In genomic region chr2:70893186-70893585, GRCh38 we compare ENCODE assay signal across 31 cellular contexts. TPM values are rescaled to one million over a fixed set of nuclear protein-coding genes. Genes with fewer than 3 reads are reported as not detected.
"Had no signal": no experiment of that assay in that cellular context is flagged by ENCODE, and none has a peak within 500 bp of the region (broad histone marks: within the 10 kb centered on the region; RNA-seq: fewer than 3 reads in every experiment).

No MANE protein-coding gene starts in this region.

- FAIRE-seq: endometrium, islet of Langerhans, keratinocyte had no signal

- H3K4me1 ChIP-seq: colonic mucosa had no signal

- DNase-seq: colonic mucosa; cortex of kidney; effector CD8-positive, alpha-beta T cell; effector memory CD8-positive, alpha-beta T cell; endodermal cell; erythroblast; esophagus squamous epithelium; foreskin fibroblast; foreskin melanocyte; gastrocnemius medialis; glutamatergic neuron; head of caudate nucleus; heart right ventricle; hippocampal formation; left cardiac atrium; left lung; left ventricle myocardium superior; lower lobe of right lung; mesenchymal stem cell; midbrain had no signal

- ATAC-seq: effector memory CD8-positive, alpha-beta T cell; esophagus mucosa; gastrocnemius medialis; heart right ventricle; left cardiac atrium; left lung; left ventricle myocardium superior; lower lobe of right lung had no signal

- H3K9me3 ChIP-seq: colonic mucosa, esophagus squamous epithelium, gastrocnemius medialis, heart right ventricle, left lung, lower lobe of right lung had no signal

- H3K27ac ChIP-seq: colonic mucosa, epithelial cell of prostate, esophagus squamous epithelium, gastrocnemius medialis, left lung, lower lobe of right lung had no signal

- H3K4me3 ChIP-seq: colonic mucosa, esophagus squamous epithelium, gastrocnemius medialis, heart right ventricle, left lung, lower lobe of right lung had no signal

- H3K36me3 ChIP-seq: colonic mucosa, esophagus squamous epithelium, gastrocnemius medialis, heart right ventricle, left lung, lower lobe of right lung had no signal

RNA-seq across cellular contexts. Expression of gene VAX2, which starts 7.2 kb away (rescaled TPM):
- total RNA-seq: colonic mucosa, dermis microvascular lymphatic vessel endothelial cell, kidney epithelial cell, left ventricle myocardium superior, lower lobe of right lung, lung microvascular endothelial cell, mononuclear cell, mucosa of gallbladder had no signal

RNA-seq across cellular contexts. Expression of gene ATP6V1B1, which starts 42.5 kb away (rescaled TPM):
- total RNA-seq: colonic mucosa, dermis microvascular lymphatic vessel endothelial cell, endodermal cell, glomerular endothelial cell, kidney epithelial cell, left ventricle myocardium superior, lung microvascular endothelial cell, mononuclear cell had no signal
- polyA plus RNA-seq: keratinocyte had no signal

RNA-seq across cellular contexts. Expression of gene CD207, which starts 57.6 kb away (rescaled TPM):
- total RNA-seq: endodermal cell, esophagus mucosa, gastrocnemius medialis, glomerular endothelial cell, kidney epithelial cell, left ventricle myocardium superior, lung microvascular endothelial cell had no signal
- polyA plus RNA-seq: keratinocyte had no signal
